In the genomic region with DNA sequence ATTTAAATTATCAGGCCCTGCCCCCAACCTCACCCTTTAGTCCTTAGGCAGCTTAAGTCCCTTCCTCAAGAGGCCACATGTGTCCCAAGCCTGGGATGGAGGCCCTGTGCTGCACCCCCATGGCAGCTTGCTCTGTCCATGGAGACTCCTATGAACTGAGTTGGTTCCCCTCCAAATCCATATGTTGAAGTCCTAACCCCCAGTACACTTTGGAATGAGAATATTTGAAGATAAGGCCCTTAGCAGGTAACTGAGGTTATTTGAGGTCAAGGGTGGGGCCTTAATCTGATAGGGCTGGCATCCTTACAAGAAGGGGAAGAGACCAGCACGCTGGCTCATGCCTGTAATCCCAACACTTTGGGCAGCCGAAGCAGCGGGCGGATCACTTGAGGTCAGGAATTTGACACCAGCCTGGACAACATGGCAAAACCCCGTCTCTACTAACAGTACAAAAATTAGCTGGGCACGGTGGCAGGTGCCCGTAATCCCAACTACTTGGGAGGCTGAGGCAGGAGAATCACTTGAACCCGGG, we compare ENCODE assay signal across 18 cellular contexts. TPM values are rescaled to one million over a fixed set of nuclear protein-coding genes. Genes with fewer than 3 reads are reported as not detected.
DNase-seq lines count a peak whose midpoint lies in the region; ATAC-seq, FAIRE-seq and TF ChIP-seq lines count a peak whose summit lies in the region.
"Had no signal": no experiment of that assay in that cellular context is flagged by ENCODE, and none has a peak within 500 bp of the region (broad histone marks: within the 10 kb centered on the region; RNA-seq: fewer than 3 reads in every experiment).

No MANE protein-coding gene starts in this region.

- H3K4me1 ChIP-seq in K562 (replicated peaks in 1 of 2; ENCODE audit: control insufficient read depth in 2 of 2, insufficient read depth in 2 of 2, low read length in 2 of 2) (peaks cover 8 to 9% of the 10 kb centered on the region in 2 experiments; a peak in 3 of 5 replicates), A673 (ENCODE audit: insufficient read depth, low read length, poor library complexity, severe bottlenecking) (peaks cover 2% of the 10 kb centered on the region), spleen (peaks cover 0 to 3% (median under 1%) of the 10 kb centered on the region in 6 donors)

- no peaks in the 10 kb centered on the region for H3K36me3 Mint-ChIP-seq in activated CD8-positive, alpha-beta memory T cell treated with anti-CD3 and anti-CD28 coated beads, Interleukin-2, amount 10 ng/mL, durations not matched to agents 7 days and 5 days

- no peaks in the 10 kb centered on the region for H3K9me1 ChIP-seq in K562 (ENCODE audit: control insufficient read depth, insufficient read depth, low read length)

- peaks cover 7% of the 10 kb centered on the region for H3K27me3 Mint-ChIP-seq in activated CD8-positive, alpha-beta memory T cell treated with anti-CD3 and anti-CD28 coated beads, Interleukin-2, amount 10 ng/mL, durations not matched to agents 7 days and 5 days
- H3K27me3 Mint-ChIP-seq: CD4-positive, alpha-beta T cell had no signal

- DNase-seq in activated CD8-positive, alpha-beta memory T cell treated with anti-CD3 and anti-CD28 coated beads for 24 hours = peak; percentile 32
- DNase-seq in activated CD8-positive, alpha-beta memory T cell treated with anti-CD3 and anti-CD28 coated beads, Interleukin-2, amount 10 ng/mL, durations not matched to agents 7 days and 5 days = no peak
- DNase-seq in K562 (ENCODE audit: extremely low read depth in 1 of 4, low spot score in 3 of 4) = no peak
- DNase-seq in mesenteric fat pad (ENCODE audit: low spot score) = peak; percentile 33
- no peak for DNase-seq in A673 (ENCODE audit: low spot score)
- DNase-seq in spleen = no peak
- no peak for DNase-seq in T1000 (lab: John Stamatoyannopoulos, UW)
- DNase-seq: 8988T; ACHN; CD4-positive, alpha-beta T cell; DMS79; EL; H9 had no signal

- no peaks in the 10 kb centered on the region for H3K9me3 Mint-ChIP-seq in activated CD8-positive, alpha-beta memory T cell treated with anti-CD3 and anti-CD28 coated beads, Interleukin-2, amount 10 ng/mL, durations not matched to agents 7 days and 5 days (ENCODE audit: low read depth)
- H3K9me3 Mint-ChIP-seq: CD4-positive, alpha-beta T cell; GM23338; H9 had no signal

- BruUV-seq in K562 (replicated peaks; lab: Mats Ljungman, UMichigan) (no TSS peak), A673 (replicated peaks; lab: Mats Ljungman, UMichigan) (no TSS peak)

- H3K27me3 ChIP-seq in K562 (ENCODE audit: control insufficient read depth in 2 of 2, insufficient read depth in 2 of 2, low read length in 2 of 2) (no peaks in the 10 kb centered on the region), A673 (replicated peaks; ENCODE audit: insufficient read depth, low read depth, low read length, poor library complexity) (no peaks in the 10 kb centered on the region), spleen (replicated peaks in 1 of 7) (peaks cover 0 to 19% (median 0%) of the 10 kb centered on the region in 7 donors)
- H3K27me3 ChIP-seq: BLaER1 treated with 17β-estradiol and CSF1 and Interleukin-3, amounts not matched to agents 10 nM and 100 nM had no signal

- FAIRE-seq in K562 (lab: Jason Lieb, UNC) = no peak
- FAIRE-seq: G401.6, GM12891 had no signal

- POLR2A ChIA-PET in K562 (lab: Yijun Ruan, JAX) = interaction anchor here (0.7 kb wide), 1 partner anchor 48 kb away, joined by 3 read pairs; no protein-coding TSS in a partner anchor
- POLR2A ChIA-PET in A673 (lab: Charles Lee; ENCODE audit: low non-redundant PET) = interaction anchor here (1.0 kb wide), 1 partner anchor 9 kb away, joined by 3 read pairs; no protein-coding TSS in a partner anchor

- no peaks in the 10 kb centered on the region for H3K9me3 ChIP-seq in K562 (replicated peaks; ENCODE audit: control insufficient read depth, insufficient read depth, low read depth, low read length)
- H3K9me3 ChIP-seq in A673 (ENCODE audit: low read depth, low read length, poor library complexity, severe bottlenecking) = no peaks in the 10 kb centered on the region
- no peaks in the 10 kb centered on the region for H3K9me3 ChIP-seq in spleen
- H3K9me3 ChIP-seq: BLaER1 treated with 17β-estradiol and CSF1 and Interleukin-3, amounts not matched to agents 10 nM and 100 nM had no signal

- in situ Hi-C loops in K562 (cut with MboI) = no loop called here

- H3K4me3 ChIP-seq in K562 (no peak overlapping the region), A673 (ENCODE audit: low read depth, low read length, poor library complexity, severe bottlenecking) (no peak overlapping the region), spleen (no peak overlapping the region)
- H3K4me3 ChIP-seq: BLaER1 treated with 17β-estradiol and CSF1 and Interleukin-3, amounts not matched to agents 10 nM and 100 nM; GM23338 had no signal

- TF ChIP-seq POLR2A in K562 (conservative IDR thresholded peaks at IDR 0.05) (no peak), spleen (IDR thresholded peaks at IDR 0.05) (no peak)

- no peak for TF ChIP-seq RAD21 in K562 (CRISPR knock-in tag; conservative IDR thresholded peaks at IDR 0.05 in 1 of 2, IDR thresholded peaks at IDR 0.05 in 1 of 2)

- H3K79me2 ChIP-seq in K562 (ENCODE audit: control insufficient read depth, insufficient read depth, low read length) = no peaks in the 10 kb centered on the region

- no peaks in the 10 kb centered on the region for H3K36me3 ChIP-seq in K562 (ENCODE audit: control insufficient read depth, insufficient read depth, low read length)
- no peaks in the 10 kb centered on the region for H3K36me3 ChIP-seq in A673 (ENCODE audit: insufficient read depth, low read length, poor library complexity, severe bottlenecking)
- no peaks in the 10 kb centered on the region for H3K36me3 ChIP-seq in spleen
- H3K36me3 ChIP-seq: BLaER1 treated with 17β-estradiol and CSF1 and Interleukin-3, amounts not matched to agents 10 nM and 100 nM had no signal

- H3K27ac ChIP-seq in K562 (ENCODE audit: extremely low read depth, low read depth, low read length) = no peak overlapping the region
- H3K27ac ChIP-seq in A673 (ENCODE audit: low read depth, low read length, poor library complexity, severe bottlenecking) = no peak overlapping the region
- H3K27ac ChIP-seq in spleen = no peak overlapping the region
- H3K27ac ChIP-seq: BLaER1 treated with 17β-estradiol and CSF1 and Interleukin-3, amounts not matched to agents 10 nM and 100 nM; HL-60 had no signal

- CTCF ChIA-PET in activated CD8-positive, alpha-beta memory T cell treated with anti-CD3 and anti-CD28 coated beads, Interleukin-2, amount 10 ng/mL, durations not matched to agents 7 days and 5 days (lab: Charles Lee) = no interaction called here
- CTCF ChIA-PET in K562 (lab: Yijun Ruan, JAX; ENCODE audit: low intra/inter-chr PET ratio) = no interaction called here
- CTCF ChIA-PET in A673 (lab: Charles Lee) = no interaction called here

- H4K20me1 ChIP-seq in K562 (replicated peaks; ENCODE audit: control insufficient read depth, insufficient read depth, low read length) = no peaks in the 10 kb centered on the region
- H4K20me1 ChIP-seq: BLaER1 treated with 17β-estradiol and CSF1 and Interleukin-3, amounts not matched to agents 10 nM and 100 nM had no signal

- 0 out of 2 replicates have a peak overlapping the region, but pooled peaks have one; percentile 34 for H2AFZ ChIP-seq in K562 (ENCODE audit: low read depth, low read length)
- H2AFZ ChIP-seq: GM23338 had no signal

- H3K27ac Mint-ChIP-seq in activated CD8-positive, alpha-beta memory T cell treated with anti-CD3 and anti-CD28 coated beads, Interleukin-2, amount 10 ng/mL, durations not matched to agents 7 days and 5 days = no peak overlapping the region
- H3K27ac Mint-ChIP-seq: CD4-positive, alpha-beta T cell had no signal

- TF ChIP-seq CTCF in K562 (IDR thresholded peaks at IDR 0.05 in 2 of 3, conservative IDR thresholded peaks at IDR 0.05 in 1 of 3; ENCODE audit: insufficient read depth in 2 of 3, low read depth in 1 of 3, low read length in 3 of 3) (no peak), A673 (conservative IDR thresholded peaks at IDR 0.05; ENCODE audit: low read depth, low read length) (no peak), spleen (IDR thresholded peaks at IDR 0.05 in 8 of 11, conservative IDR thresholded peaks at IDR 0.05 in 3 of 11) (no peak)

- no peak overlapping the region; a peak in 1 of 4 replicates for H3K9ac ChIP-seq in K562 (ENCODE audit: insufficient read depth in 1 of 2, low read depth in 2 of 2, low read length in 2 of 2)
- H3K9ac ChIP-seq: BLaER1 treated with 17β-estradiol and CSF1 and Interleukin-3, amounts not matched to agents 10 nM and 100 nM had no signal

- intact Hi-C loops in K562 (cut with micrococcal nuclease) = no loop called here
- intact Hi-C loops in A673 (cut with micrococcal nuclease; ENCODE audit: unreplicated experiment) = no loop called here
- intact Hi-C loops in spleen (cut with DNase I; ENCODE audit: low total_unique reads) = no loop called here

- no peak overlapping the region for H3K4me2 ChIP-seq in K562 (ENCODE audit: insufficient read depth, low read length)
- H3K4me2 ChIP-seq: BLaER1 treated with 17β-estradiol and CSF1 and Interleukin-3, amounts not matched to agents 10 nM and 100 nM; GM23338 had no signal

- no peak overlapping the region for H3K4me3 Mint-ChIP-seq in activated CD8-positive, alpha-beta memory T cell treated with anti-CD3 and anti-CD28 coated beads, Interleukin-2, amount 10 ng/mL, durations not matched to agents 7 days and 5 days
- H3K4me3 Mint-ChIP-seq: CD4-positive, alpha-beta T cell; GM23338 had no signal

- no peak for TF ChIP-seq EP300 in K562 (IDR thresholded peaks at IDR 0.05; ENCODE audit: low read length)

- no peak for ATAC-seq in activated CD8-positive, alpha-beta memory T cell treated with anti-CD3 and anti-CD28 coated beads, Interleukin-2, amount 10 ng/mL, durations not matched to agents 7 days and 5 days
- peak; percentile 61; the same call in 2 of the 3 replicates for ATAC-seq in K562
- ATAC-seq: GM23338 had no signal

- 64% methylated on average over 8 of the region's 8 CpGs for WGBS in K562 (ENCODE audit: insufficient coverage, low coverage, missing lambda C conversion rate)
- WGBS in spleen, 5 donors = 76 to 100% (median 90%) methylated on average over 4 to 8 of the region's 8 CpGs

- H3K4me1 Mint-ChIP-seq in activated CD8-positive, alpha-beta memory T cell treated with anti-CD3 and anti-CD28 coated beads, Interleukin-2, amount 10 ng/mL, durations not matched to agents 7 days and 5 days = peaks cover 15% of the 10 kb centered on the region

RNA-seq across cellular contexts. Expression of a gene that starts 6.7 kb away (rescaled TPM):
- total RNA-seq in activated CD8-positive, alpha-beta memory T cell treated with anti-CD3 and anti-CD28 coated beads, Interleukin-2, amount 10 ng/mL, durations not matched to agents 7 days and 5 days = 1 to 10 TPM; 3.3 to 4.7 TPM
- 5.7 and 9.5 TPM in 2 replicates for total RNA-seq in K562 (2011; cell fraction: chromatin; rRNA removed; ENCODE audit: low replicate concordance)
- total RNA-seq in K562 (2011; cell fraction: nucleolus; rRNA removed) = 7.0 and 7.8 TPM in 2 replicates
- 5.8 and 6.0 TPM in 2 replicates for total RNA-seq in K562 (2011; cell fraction: nucleoplasm; rRNA removed)
- total RNA-seq in K562 (2014; rRNA removed) (3.6 and 4.2 TPM in 2 replicates), K562 (2014; rRNA removed; fragmentation: Illumina TruSeq; extraction: Trizol) (3.6 and 4.0 TPM in 2 replicates), K562 (2015; rRNA removed; fragmentation: Illumina TruSeq; extraction: Trizol) (4.7 TPM in 2 replicates), K562 (2021) (7.4 and 8.4 TPM in 2 replicates), mesenteric fat pad (3.4 TPM), A673 (2021) (9.9 and 10.9 TPM in 2 replicates), spleen (1 to 10 TPM; 1.5 to 2.6 (median 2.2) TPM)
- polyA plus RNA-seq in K562 (2011; rRNA removed) (1.9 and 2.4 TPM in 2 replicates), K562 (2014; fragmentation: Illumina TruSeq; extraction: Trizol) (3.3 and 3.8 TPM in 2 replicates), K562 (2014; fragmentation: Nextera tagmentation; extraction: Ambion mirVana) (1 to 10 TPM in 1 of 2 experiments, under 1 TPM in 1; 0.64 to 1.6 TPM), K562 (2014; rRNA removed) (2.5 and 3.5 TPM in 2 replicates), spleen (under 1 TPM; 0.37 to 0.83 (median 0.64) TPM)
- 2.0 and 3.0 TPM in 2 replicates for polyA plus RNA-seq in K562 (2011; cell fraction: cytosol; rRNA removed)
- polyA plus RNA-seq in K562 (2011; cell fraction: nucleus; rRNA removed) = 2.9 and 4.6 TPM in 2 replicates
- polyA plus RNA-seq in K562 (2012) = 1.6 and 3.1 TPM in 2 replicates
- 4.6 and 7.4 TPM in 2 replicates for polyA minus RNA-seq in K562 (2011; rRNA and poly(A)+ RNA removed)
- polyA minus RNA-seq in K562 (2011; cell fraction: cytosol; rRNA and poly(A)+ RNA removed) = 5.6 and 6.8 TPM in 2 replicates
- polyA minus RNA-seq in K562 (2011; cell fraction: nucleus; rRNA and poly(A)+ RNA removed) = 3.2 and 3.4 TPM in 2 replicates

Comparison
In these comparisons a context has a peak if more than half of its experiments do, and no peak if none do; other contexts are left out.
1. DNase-seq: peak in activated CD8-positive, alpha-beta memory T cell treated with anti-CD3 and anti-CD28 coated beads for 24 hours (single experiment) and mesenteric fat pad (single experiment); none in activated CD8-positive, alpha-beta memory T cell treated with anti-CD3 and anti-CD28 coated beads, Interleukin-2, amount 10 ng/mL, durations not matched to agents 7 days and 5 days (single experiment), K562 (0 of 4), A673 (single experiment), spleen (single experiment) and T1000 (single experiment).